Comparison of ENCODE assay signal across 16 cellular contexts in the genomic region with DNA sequence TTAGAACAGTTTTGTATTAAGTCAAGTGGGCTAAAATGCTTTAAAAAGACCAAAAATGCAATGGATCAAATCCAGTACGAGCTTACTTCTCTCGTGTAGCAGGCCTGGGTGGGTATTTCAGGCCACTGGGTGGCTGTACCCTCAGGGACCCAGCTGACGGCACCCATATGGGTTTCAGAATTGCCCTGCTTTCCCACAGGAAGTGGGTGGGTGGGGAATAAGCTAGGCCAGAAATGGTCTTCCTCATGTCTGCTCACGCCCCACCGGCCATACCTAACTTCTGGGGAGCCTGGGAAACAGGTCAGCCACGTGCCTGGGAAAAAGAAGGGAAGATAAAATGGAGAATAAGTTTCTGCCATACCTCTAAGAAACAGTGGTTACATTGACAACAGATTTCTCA. TPM values are rescaled to one million over a fixed set of nuclear protein-coding genes. Genes with fewer than 3 reads are reported as not detected.
DNase-seq lines count a peak whose midpoint lies in the region; ATAC-seq, FAIRE-seq and TF ChIP-seq lines count a peak whose summit lies in the region.
"Had no signal": no experiment of that assay in that cellular context is flagged by ENCODE, and none has a peak within 500 bp of the region (broad histone marks: within the 10 kb centered on the region; RNA-seq: fewer than 3 reads in every experiment).

No MANE protein-coding gene starts in this region.

- H3K79me2 ChIP-seq in mammary epithelial cell (ENCODE audit: insufficient read depth, low read length): no peaks in the 10 kb centered on the region
- no peaks in the 10 kb centered on the region for H3K79me2 ChIP-seq in K562 (ENCODE audit: control insufficient read depth, insufficient read depth, low read length)
- H3K79me2 ChIP-seq in PC-3 (ENCODE audit: low read length): no peaks in the 10 kb centered on the region

- H3K9me1 ChIP-seq in K562 (ENCODE audit: control insufficient read depth, insufficient read depth, low read length): no peaks in the 10 kb centered on the region

- WGBS in mammary epithelial cell (ENCODE audit: low coverage, missing lambda C conversion rate): 89% methylated on average over 6 of the region's 6 CpGs
- 38% methylated on average over 6 of the region's 6 CpGs for WGBS in K562 (ENCODE audit: insufficient coverage, low coverage, missing lambda C conversion rate)
- 66 to 74% (median 72%) methylated on average over 6 of the region's 6 CpGs for WGBS in stomach, 5 donors

- no peak for TF ChIP-seq CTCF in mammary epithelial cell (conservative IDR thresholded peaks at IDR 0.05 in 1 of 2, IDR thresholded peaks at IDR 0.05 in 1 of 2; ENCODE audit: extremely low read depth in 1 of 2, insufficient read depth in 1 of 2, low read depth in 1 of 2, low read length in 2 of 2)
- TF ChIP-seq CTCF in breast epithelium (IDR thresholded peaks at IDR 0.05): no peak
- no peak for TF ChIP-seq CTCF in K562 (IDR thresholded peaks at IDR 0.05 in 2 of 3, conservative IDR thresholded peaks at IDR 0.05 in 1 of 3; ENCODE audit: insufficient read depth in 2 of 3, low read depth in 1 of 3, low read length in 3 of 3)
- no peak for TF ChIP-seq CTCF in stomach (IDR thresholded peaks at IDR 0.05)
- no peak for TF ChIP-seq CTCF in PC-3 (conservative IDR thresholded peaks at IDR 0.05; ENCODE audit: low read depth, low read length)

- H3K36me3 ChIP-seq in mammary epithelial cell (ENCODE audit: insufficient read depth, low read length) (no peaks in the 10 kb centered on the region), breast epithelium (no peaks in the 10 kb centered on the region), K562 (ENCODE audit: control insufficient read depth, insufficient read depth, low read length) (no peaks in the 10 kb centered on the region), stomach (peaks cover 0 to 12% (median 6%) of the 10 kb centered on the region in 4 donors), PC-3 (ENCODE audit: low read depth, low read length) (no peaks in the 10 kb centered on the region)
- H3K36me3 ChIP-seq: lower lobe of right lung had no signal

- in situ Hi-C loops in mammary epithelial cell (cut with MboI; ENCODE audit: low sequenced_read_pairs in 2 of 2): no loop called here
- in situ Hi-C loops in K562 (cut with MboI): no loop called here

- BruUV-seq in mammary epithelial cell (replicated peaks; lab: Mats Ljungman, UMichigan) (no TSS peak), K562 (replicated peaks; lab: Mats Ljungman, UMichigan) (no TSS peak), PC-3 (replicated peaks; lab: Mats Ljungman, UMichigan) (no TSS peak)

- peak overlapping the region; percentile 36 for H2AFZ ChIP-seq in mammary epithelial cell (ENCODE audit: low read depth, low read length)
- H2AFZ ChIP-seq in K562 (ENCODE audit: low read depth, low read length): peak overlapping the region; percentile 77
- no peak overlapping the region for H2AFZ ChIP-seq in PC-3 (ENCODE audit: low read length)

- no peak overlapping the region for H3K27ac ChIP-seq in mammary epithelial cell (ENCODE audit: insufficient read depth, low read depth, low read length)
- no peak overlapping the region for H3K27ac ChIP-seq in breast epithelium
- H3K27ac ChIP-seq in K562 (ENCODE audit: extremely low read depth, low read depth, low read length): no peak overlapping the region
- peak overlapping the region; percentile 15 to 74 (median 50) for H3K27ac ChIP-seq in stomach
- no peak overlapping the region for H3K27ac ChIP-seq in PC-3 (ENCODE audit: low read length)
- H3K27ac ChIP-seq: epithelial cell of prostate, lower lobe of right lung had no signal

- no peak for FAIRE-seq in K562 (lab: Jason Lieb, UNC)

- no peak overlapping the region for H3K9ac ChIP-seq in mammary epithelial cell (ENCODE audit: insufficient read depth, low read length)
- no peak overlapping the region; a peak in 1 of 4 replicates for H3K9ac ChIP-seq in K562 (ENCODE audit: insufficient read depth in 1 of 2, low read depth in 2 of 2, low read length in 2 of 2)
- no peak overlapping the region for H3K9ac ChIP-seq in PC-3 (ENCODE audit: low read length)

- H3K4me3 ChIP-seq in mammary epithelial cell (replicated peaks in 1 of 3; ENCODE audit: insufficient read depth in 1 of 3, low read depth in 2 of 3, low read length in 3 of 3) (no peak overlapping the region), breast epithelium (no peak overlapping the region), K562 (no peak overlapping the region), stomach (no peak overlapping the region), PC-3 (ENCODE audit: low read length) (no peak overlapping the region)
- H3K4me3 ChIP-seq: lower lobe of right lung, Peyer's patch had no signal

- H3K27me3 ChIP-seq in mammary epithelial cell (ENCODE audit: insufficient read depth, low read length): no peaks in the 10 kb centered on the region
- H3K27me3 ChIP-seq in breast epithelium: no peaks in the 10 kb centered on the region
- no peaks in the 10 kb centered on the region for H3K27me3 ChIP-seq in K562 (ENCODE audit: control insufficient read depth in 2 of 2, insufficient read depth in 2 of 2, low read length in 2 of 2)
- H3K27me3 ChIP-seq in stomach: no peaks in the 10 kb centered on the region
- H3K27me3 ChIP-seq in PC-3 (ENCODE audit: low read length): no peaks in the 10 kb centered on the region
- H3K27me3 ChIP-seq: Peyer's patch had no signal

- no peak overlapping the region for H3K4me2 ChIP-seq in mammary epithelial cell (ENCODE audit: insufficient read depth, low read depth, low read length)
- no peak overlapping the region for H3K4me2 ChIP-seq in K562 (ENCODE audit: insufficient read depth, low read length)
- H3K4me2 ChIP-seq in PC-3 (ENCODE audit: low read length): no peak overlapping the region

- intact Hi-C loops in mammary epithelial cell (cut with micrococcal nuclease) (no loop called here), breast epithelium (cut with DNase I; ENCODE audit: low total_unique reads) (no loop called here), K562 (cut with micrococcal nuclease) (no loop called here), stomach (cut with DNase I; ENCODE audit: low total_unique reads) (no loop called here), PC-3 (cut with micrococcal nuclease) (no loop called here)

- POLR2A ChIA-PET in K562 (lab: Yijun Ruan, JAX) (interaction anchor here (0.6 to 1.3 kb wide), 3 partner anchors 15 to 218 kb away, joined by 3 to 6 read pairs (median 3); no protein-coding TSS in a partner anchor), PC-3 (lab: Charles Lee; ENCODE audit: unreplicated experiment) (no interaction called here)

- CTCF ChIA-PET in mammary epithelial cell (lab: Charles Lee; ENCODE audit: low non-redundant PET) (no interaction called here), K562 (lab: Yijun Ruan, JAX; ENCODE audit: low intra/inter-chr PET ratio) (no interaction called here), PC-3 (lab: Charles Lee) (no interaction called here)

- no peaks in the 10 kb centered on the region for H3K4me1 ChIP-seq in mammary epithelial cell (ENCODE audit: insufficient read depth, low read length)
- H3K4me1 ChIP-seq in breast epithelium: no peaks in the 10 kb centered on the region
- H3K4me1 ChIP-seq in K562 (replicated peaks in 1 of 2; ENCODE audit: control insufficient read depth in 2 of 2, insufficient read depth in 2 of 2, low read length in 2 of 2): no peaks in the 10 kb centered on the region; a peak in 1 of 5 replicates
- peaks cover 0 to 17% (median 5%) of the 10 kb centered on the region in 4 donors for H3K4me1 ChIP-seq in stomach
- peaks cover 7% of the 10 kb centered on the region for H3K4me1 ChIP-seq in PC-3 (ENCODE audit: insufficient read depth, low read length)
- H3K4me1 ChIP-seq: Peyer's patch had no signal

- ATAC-seq in K562 (no peak; the same call in 2 of the 3 replicates), GM21360 (IDR thresholded peaks at IDR 0.05; ENCODE audit: unreplicated experiment) (no peak), PC-3 (no peak)
- ATAC-seq: naive thymus-derived CD4-positive, alpha-beta T cell had no signal

- no peaks in the 10 kb centered on the region for H4K20me1 ChIP-seq in mammary epithelial cell (ENCODE audit: insufficient read depth, low read length)
- no peaks in the 10 kb centered on the region for H4K20me1 ChIP-seq in K562 (replicated peaks; ENCODE audit: control insufficient read depth, insufficient read depth, low read length)
- H4K20me1 ChIP-seq in PC-3 (ENCODE audit: low read length): no peaks in the 10 kb centered on the region

- TF ChIP-seq RAD21 in K562 (CRISPR knock-in tag; conservative IDR thresholded peaks at IDR 0.05 in 1 of 2, IDR thresholded peaks at IDR 0.05 in 1 of 2): no peak

- no peaks in the 10 kb centered on the region for H3F3A ChIP-seq in PC-3 (ENCODE audit: low read length, unreplicated experiment)

- dilution Hi-C loops in mammary epithelial cell (cut with HindIII; ENCODE audit: low sequenced_read_pairs): no loop called here

- no peak for DNase-seq in mammary epithelial cell
- DNase-seq in breast epithelium (ENCODE audit: low spot score in 2 of 2): no peak
- DNase-seq in NAMALWA (ENCODE audit: low spot score): peak; percentile 46
- DNase-seq in K562 (ENCODE audit: extremely low read depth in 1 of 4, low spot score in 3 of 4): no peak
- DNase-seq in stomach: no peak
- no peak for DNase-seq in COLO829 (ENCODE audit: low spot score)
- no peak for DNase-seq in PC-3
- DNase-seq: activated naive CD4-positive, alpha-beta T cell treated with Interleukin-2 at 50 U/mL for 16 hours; CD4-positive, alpha-beta memory T cell; cortex of kidney; lower lobe of right lung; naive thymus-derived CD4-positive, alpha-beta T cell; NCI-H2107 had no signal

- H3K9me3 ChIP-seq in mammary epithelial cell (replicated peaks; ENCODE audit: insufficient read depth, low read length): no peaks in the 10 kb centered on the region
- H3K9me3 ChIP-seq in breast epithelium: no peaks in the 10 kb centered on the region
- no peaks in the 10 kb centered on the region for H3K9me3 ChIP-seq in K562 (replicated peaks; ENCODE audit: control insufficient read depth, insufficient read depth, low read depth, low read length)
- H3K9me3 ChIP-seq in stomach: no peaks in the 10 kb centered on the region
- H3K9me3 ChIP-seq in PC-3 (ENCODE audit: low read length): no peaks in the 10 kb centered on the region
- H3K9me3 ChIP-seq: lower lobe of right lung, Peyer's patch had no signal

- TF ChIP-seq POLR2A in breast epithelium (IDR thresholded peaks at IDR 0.05) (no peak), K562 (conservative IDR thresholded peaks at IDR 0.05) (no peak), stomach (IDR thresholded peaks at IDR 0.05) (no peak)

- TF ChIP-seq EP300 in K562 (IDR thresholded peaks at IDR 0.05; ENCODE audit: low read length) (no peak), stomach (IDR thresholded peaks at IDR 0.05) (no peak)

- no peaks in the 10 kb centered on the region for H3K9me2 ChIP-seq in PC-3 (replicated peaks; ENCODE audit: low read length)

RNA-seq across cellular contexts. Expression of gene GPR160, which starts 20.3 kb away (rescaled TPM):
- total RNA-seq in mammary epithelial cell: under 1 TPM; 0.33 to 0.66 TPM
- 0.33 TPM for polyA plus RNA-seq in mammary epithelial cell
- polyA minus RNA-seq in mammary epithelial cell: not detected
- 10 to 100 TPM in 2 of 3 donors, 1 to 10 TPM in 1; 4.2 to 31.9 (median 27.9) TPM for total RNA-seq in breast epithelium
- 2.5 and 7.3 TPM in 2 replicates for total RNA-seq in K562 (2011; cell fraction: chromatin; rRNA removed; ENCODE audit: low replicate concordance)
- 1.3 and 2.4 TPM in 2 replicates for total RNA-seq in K562 (2011; cell fraction: nucleolus; rRNA removed)
- 4.3 and 6.6 TPM in 2 replicates for total RNA-seq in K562 (2011; cell fraction: nucleoplasm; rRNA removed)
- total RNA-seq in K562 (2014; rRNA removed): 6.0 and 8.3 TPM in 2 replicates
- total RNA-seq in K562 (2014; rRNA removed; fragmentation: Illumina TruSeq; extraction: Trizol): 9.1 and 9.6 TPM in 2 replicates
- total RNA-seq in K562 (2015; rRNA removed; fragmentation: Illumina TruSeq; extraction: Trizol): 7.8 and 9.5 TPM in 2 replicates
- 5.0 and 6.6 TPM in 2 replicates for total RNA-seq in K562 (2021)
- polyA plus RNA-seq in K562 (2011; rRNA removed): 6.8 and 8.7 TPM in 2 replicates
- polyA plus RNA-seq in K562 (2011; cell fraction: cytosol; rRNA removed): 2.9 and 4.4 TPM in 2 replicates
- polyA plus RNA-seq in K562 (2011; cell fraction: nucleus; rRNA removed): 1.4 and 1.7 TPM in 2 replicates
- polyA plus RNA-seq in K562 (2012): 6.9 and 16.9 TPM in 2 replicates
- 9.9 and 10.5 TPM in 2 replicates for polyA plus RNA-seq in K562 (2014; fragmentation: Illumina TruSeq; extraction: Trizol)
- 1 to 10 TPM; 1.3 to 1.5 TPM for polyA plus RNA-seq in K562 (2014; fragmentation: Nextera tagmentation; extraction: Ambion mirVana)
- polyA plus RNA-seq in K562 (2014; rRNA removed): 5.1 and 6.0 TPM in 2 replicates
- polyA minus RNA-seq in K562 (2011; rRNA and poly(A)+ RNA removed): 5.0 and 5.8 TPM in 2 replicates
- polyA minus RNA-seq in K562 (2011; cell fraction: cytosol; rRNA and poly(A)+ RNA removed): 2.4 and 3.2 TPM in 2 replicates
- polyA minus RNA-seq in K562 (2011; cell fraction: nucleus; rRNA and poly(A)+ RNA removed): 1.5 and 2.7 TPM in 2 replicates
- total RNA-seq in stomach: 10 to 100 TPM in 4 of 5 donors, under 1 TPM in 1; 0.58 to 70.1 (median 52.4) TPM
- polyA plus RNA-seq in stomach: 10 to 100 TPM; 16.5 to 68.4 (median 43.8) TPM
- total RNA-seq in PC-3 (2014; rRNA removed): 13.0 and 15.7 TPM in 2 replicates

Comparison
In these comparisons a context has a peak if more than half of its experiments do, and no peak if none do; other contexts are left out.
1. H3K27ac ChIP-seq: peak in stomach (5 of 5); none in mammary epithelial cell (single experiment), breast epithelium (0 of 2), K562 (single experiment) and PC-3 (single experiment).